ENCODE assay signal across 26 cellular contexts in the genomic region with DNA sequence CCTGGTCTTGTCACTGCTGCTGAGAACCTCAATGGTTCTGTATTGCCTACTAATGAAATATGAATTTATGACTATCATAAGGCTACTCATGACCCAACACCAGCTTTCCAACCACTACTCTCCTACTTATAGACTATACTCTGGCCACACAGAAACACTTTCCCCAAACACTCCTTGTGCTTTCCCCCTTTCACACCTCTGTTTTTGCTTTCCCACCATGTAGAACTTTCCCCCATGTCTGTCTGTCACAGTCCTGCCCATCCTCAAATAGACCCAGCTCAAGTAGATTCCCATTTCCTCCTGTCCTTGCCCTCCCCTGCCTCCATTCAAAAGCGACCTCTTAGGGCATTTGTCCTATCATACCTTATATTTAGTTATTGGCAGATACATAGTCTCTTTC.
"Had no signal": no experiment of that assay in that cellular context is flagged by ENCODE, and none has a peak within 500 bp of the region (broad histone marks: within the 10 kb centered on the region; RNA-seq: fewer than 3 reads in every experiment).

No MANE protein-coding gene starts in this region.

- DNase-seq: activated CD4-positive, alpha-beta memory T cell treated with anti-CD3 and anti-CD28 coated beads, Interleukin-2, amount 10 ng/mL, durations not matched to agents 7 days and 5 days; activated CD4-positive, alpha-beta T cell treated with anti-CD3 and anti-CD28 coated beads for 1 hour; activated CD4-positive, alpha-beta T cell treated with anti-CD3 and anti-CD28 coated beads for 4 hours; activated CD4-positive, alpha-beta T cell treated with anti-CD3 and anti-CD28 coated beads, Interleukin-2, amount 10 ng/mL, durations not matched to agents 7 days and 5 days; activated CD4-positive, alpha-beta T cell treated with anti-CD3 and anti-CD28 coated beads, Interleukin-2, amount 50 U/mL, for 4 hours; activated CD8-positive, alpha-beta memory T cell treated with anti-CD3 and anti-CD28 coated beads, Interleukin-2, amount 50 U/mL, for 48 hours; activated gamma-delta T cell; activated naive CD4-positive, alpha-beta T cell; activated naive CD4-positive, alpha-beta T cell treated with anti-CD3 and anti-CD28 coated beads, Interleukin-2, amount 10 ng/mL, durations not matched to agents 7 days and 5 days; activated naive CD8-positive, alpha-beta T cell treated with anti-CD3 and anti-CD28 coated beads, Interleukin-2, amount 10 ng/mL, durations not matched to agents 7 days and 5 days; activated T-cell treated with anti-CD3 and anti-CD28 coated beads for 4 hours; activated T-cell treated with anti-CD3 and anti-CD28 coated beads, Interleukin-2, amount 50 U/mL, for 24 hours; activated T-cell treated with anti-CD3 and anti-CD28 coated beads, Interleukin-2, amount 50 U/mL, for 72 hours; central memory CD4-positive, alpha-beta T cell; cerebellar nuclear complex; colonic mucosa; effector CD8-positive, alpha-beta T cell; esophagus squamous epithelium; foreskin melanocyte; T-helper 2 cell had no signal

- H3K27ac Mint-ChIP-seq: activated CD4-positive, alpha-beta memory T cell treated with anti-CD3 and anti-CD28 coated beads, Interleukin-2, amount 10 ng/mL, durations not matched to agents 7 days and 5 days; activated CD4-positive, alpha-beta T cell treated with anti-CD3 and anti-CD28 coated beads, Interleukin-2, amount 10 ng/mL, durations not matched to agents 7 days and 5 days; activated naive CD4-positive, alpha-beta T cell treated with anti-CD3 and anti-CD28 coated beads, Interleukin-2, amount 10 ng/mL, durations not matched to agents 7 days and 5 days; activated naive CD4-positive, alpha-beta T cell treated with anti-CD3 and anti-CD28 coated beads, Interleukin-2, amount 50 U/mL, for 72 hours; activated naive CD8-positive, alpha-beta T cell treated with anti-CD3 and anti-CD28 coated beads, Interleukin-2, amount 10 ng/mL, durations not matched to agents 7 days and 5 days; activated T-cell treated with anti-CD3 and anti-CD28 coated beads, Interleukin-2, amount 50 U/mL, for 24 hours; activated T-cell treated with anti-CD3 and anti-CD28 coated beads, Interleukin-2, amount 50 U/mL, for 72 hours had no signal

- H3K4me3 ChIP-seq: ascending aorta, colonic mucosa, esophagus squamous epithelium, gastroesophageal sphincter had no signal

- ATAC-seq: activated naive CD4-positive, alpha-beta T cell treated with anti-CD3 and anti-CD28 coated beads, Interleukin-2, amount 50 U/mL, for 72 hours; activated T-cell treated with anti-CD3 and anti-CD28 coated beads, Interleukin-2, amount 50 U/mL, for 72 hours; gastroesophageal sphincter had no signal

- H3K9me3 ChIP-seq: ascending aorta, colonic mucosa, esophagus squamous epithelium, gastroesophageal sphincter had no signal

- H3K36me3 Mint-ChIP-seq: activated naive CD4-positive, alpha-beta T cell treated with anti-CD3 and anti-CD28 coated beads, Interleukin-2, amount 10 ng/mL, durations not matched to agents 7 days and 5 days; activated naive CD4-positive, alpha-beta T cell treated with anti-CD3 and anti-CD28 coated beads, Interleukin-2, amount 50 U/mL, for 72 hours; activated naive CD8-positive, alpha-beta T cell treated with anti-CD3 and anti-CD28 coated beads, Interleukin-2, amount 10 ng/mL, durations not matched to agents 7 days and 5 days had no signal

- H3K9me3 Mint-ChIP-seq: activated CD4-positive, alpha-beta memory T cell treated with anti-CD3 and anti-CD28 coated beads, Interleukin-2, amount 10 ng/mL, durations not matched to agents 7 days and 5 days; activated CD4-positive, alpha-beta T cell treated with anti-CD3 and anti-CD28 coated beads, Interleukin-2, amount 10 ng/mL, durations not matched to agents 7 days and 5 days; activated naive CD4-positive, alpha-beta T cell treated with anti-CD3 and anti-CD28 coated beads, Interleukin-2, amount 10 ng/mL, durations not matched to agents 7 days and 5 days; activated naive CD4-positive, alpha-beta T cell treated with anti-CD3 and anti-CD28 coated beads, Interleukin-2, amount 50 U/mL, for 72 hours; activated naive CD8-positive, alpha-beta T cell treated with anti-CD3 and anti-CD28 coated beads, Interleukin-2, amount 10 ng/mL, durations not matched to agents 7 days and 5 days; activated T-cell treated with anti-CD3 and anti-CD28 coated beads, Interleukin-2, amount 50 U/mL, for 24 hours; activated T-cell treated with anti-CD3 and anti-CD28 coated beads, Interleukin-2, amount 50 U/mL, for 72 hours had no signal

- H3K27me3 ChIP-seq: ascending aorta, colonic mucosa, esophagus squamous epithelium, gastroesophageal sphincter had no signal

- H3K4me1 ChIP-seq: ascending aorta, colonic mucosa had no signal

- H3K4me3 Mint-ChIP-seq: activated CD4-positive, alpha-beta memory T cell treated with anti-CD3 and anti-CD28 coated beads, Interleukin-2, amount 10 ng/mL, durations not matched to agents 7 days and 5 days; activated CD4-positive, alpha-beta T cell treated with anti-CD3 and anti-CD28 coated beads, Interleukin-2, amount 10 ng/mL, durations not matched to agents 7 days and 5 days; activated naive CD4-positive, alpha-beta T cell treated with anti-CD3 and anti-CD28 coated beads, Interleukin-2, amount 10 ng/mL, durations not matched to agents 7 days and 5 days; activated naive CD8-positive, alpha-beta T cell treated with anti-CD3 and anti-CD28 coated beads, Interleukin-2, amount 10 ng/mL, durations not matched to agents 7 days and 5 days; activated T-cell treated with anti-CD3 and anti-CD28 coated beads, Interleukin-2, amount 50 U/mL, for 24 hours; activated T-cell treated with anti-CD3 and anti-CD28 coated beads, Interleukin-2, amount 50 U/mL, for 72 hours had no signal

- H3K27me3 Mint-ChIP-seq: activated CD4-positive, alpha-beta memory T cell treated with anti-CD3 and anti-CD28 coated beads, Interleukin-2, amount 10 ng/mL, durations not matched to agents 7 days and 5 days; activated CD4-positive, alpha-beta T cell treated with anti-CD3 and anti-CD28 coated beads, Interleukin-2, amount 10 ng/mL, durations not matched to agents 7 days and 5 days; activated naive CD4-positive, alpha-beta T cell treated with anti-CD3 and anti-CD28 coated beads, Interleukin-2, amount 10 ng/mL, durations not matched to agents 7 days and 5 days; activated naive CD8-positive, alpha-beta T cell treated with anti-CD3 and anti-CD28 coated beads, Interleukin-2, amount 10 ng/mL, durations not matched to agents 7 days and 5 days; activated T-cell treated with anti-CD3 and anti-CD28 coated beads, Interleukin-2, amount 50 U/mL, for 24 hours had no signal

- FAIRE-seq: endometrium, endothelial cell of umbilical vein had no signal

- H3K27ac ChIP-seq: ascending aorta, colonic mucosa, epithelial cell of prostate had no signal

- H3K4me1 Mint-ChIP-seq: activated CD4-positive, alpha-beta memory T cell treated with anti-CD3 and anti-CD28 coated beads, Interleukin-2, amount 10 ng/mL, durations not matched to agents 7 days and 5 days; activated CD4-positive, alpha-beta T cell treated with anti-CD3 and anti-CD28 coated beads, Interleukin-2, amount 10 ng/mL, durations not matched to agents 7 days and 5 days; activated naive CD4-positive, alpha-beta T cell treated with anti-CD3 and anti-CD28 coated beads, Interleukin-2, amount 10 ng/mL, durations not matched to agents 7 days and 5 days; activated naive CD8-positive, alpha-beta T cell treated with anti-CD3 and anti-CD28 coated beads, Interleukin-2, amount 10 ng/mL, durations not matched to agents 7 days and 5 days had no signal

- H3K36me3 ChIP-seq: ascending aorta, colonic mucosa, esophagus squamous epithelium, gastroesophageal sphincter had no signal
